In genomic region chr2:137937778-137938177, GRCh38 we compare ENCODE assay signal across 17 cellular contexts. TPM values are rescaled to one million over a fixed set of nuclear protein-coding genes. Genes with fewer than 3 reads are reported as not detected.
A peak's percentile ranks its signal among the peaks of the same experiment; 100 is the strongest.
DNase-seq lines count a peak whose midpoint lies in the region; ATAC-seq lines count a peak whose summit lies in the region.
"Had no signal": no experiment of that assay in that cellular context is flagged by ENCODE, and none has a peak within 500 bp of the region (broad histone marks: within the 10 kb centered on the region; RNA-seq: fewer than 3 reads in every experiment).

No MANE protein-coding gene starts in this region.

- peak overlapping the region; percentile 53; the same call in 1 of the 2 replicates for H3K27ac ChIP-seq in SJSA1
- no peak overlapping the region for H3K27ac ChIP-seq in neuronal stem cell (replicated peaks; ENCODE audit: low read length)
- H3K27ac ChIP-seq: BLaER1 treated with 17β-estradiol and CSF1 and Interleukin-3, amounts not matched to agents 10 nM and 100 nM had no signal

- H3K14ac ChIP-seq in neuronal stem cell (ENCODE audit: low read length): no peak overlapping the region

- H3K36me3 ChIP-seq in SJSA1 (no peaks in the 10 kb centered on the region), neuronal stem cell (replicated peaks in 1 of 2; ENCODE audit: control insufficient read depth in 2 of 2, insufficient read depth in 2 of 2, low read length in 2 of 2) (no peaks in the 10 kb centered on the region)
- H3K36me3 ChIP-seq: BLaER1 treated with 17β-estradiol and CSF1 and Interleukin-3, amounts not matched to agents 10 nM and 100 nM had no signal

- CTCF ChIA-PET in activated CD4-positive, alpha-beta memory T cell treated with anti-CD3 and anti-CD28 coated beads for 36 hours (lab: Charles Lee): no interaction called here

- no peaks in the 10 kb centered on the region for H3K9me3 Mint-ChIP-seq in activated CD4-positive, alpha-beta memory T cell treated with anti-CD3 and anti-CD28 coated beads for 36 hours
- H3K9me3 Mint-ChIP-seq: GM23338; T-helper 1 cell treated with Interleukin-12 subunit alpha and Interleukin-12 subunit beta and Interleukin-4 antibody, amounts not matched to agents 30 μg/mL and 1 μg/mL, for 36 hours had no signal

- H3K9ac ChIP-seq in neuronal stem cell (ENCODE audit: low read depth, low read length, poor library complexity): no peak overlapping the region
- H3K9ac ChIP-seq: BLaER1 treated with 17β-estradiol and CSF1 and Interleukin-3, amounts not matched to agents 10 nM and 100 nM had no signal

- H4K91ac ChIP-seq in neuronal stem cell (ENCODE audit: low read depth, low read length, poor library complexity): no peak overlapping the region

- no peak overlapping the region for H4K8ac ChIP-seq in neuronal stem cell (ENCODE audit: low read depth, low read length)

- no peak overlapping the region for H2BK120ac ChIP-seq in neuronal stem cell (ENCODE audit: low read depth, low read length)

- no peak overlapping the region for H3K4me2 ChIP-seq in neuronal stem cell (ENCODE audit: insufficient read depth, low read length, poor library complexity, severe bottlenecking)
- H3K4me2 ChIP-seq: BLaER1 treated with 17β-estradiol and CSF1 and Interleukin-3, amounts not matched to agents 10 nM and 100 nM; GM23338 had no signal

- H3K27me3 Mint-ChIP-seq in activated CD4-positive, alpha-beta memory T cell treated with anti-CD3 and anti-CD28 coated beads for 36 hours: no peaks in the 10 kb centered on the region

- no peaks in the 10 kb centered on the region for H3K4me1 Mint-ChIP-seq in activated CD4-positive, alpha-beta memory T cell treated with anti-CD3 and anti-CD28 coated beads for 36 hours (ENCODE audit: low read depth)
- H3K4me1 Mint-ChIP-seq: GM23338 had no signal

- POLR2A ChIA-PET in activated CD4-positive, alpha-beta memory T cell treated with anti-CD3 and anti-CD28 coated beads for 36 hours (lab: Charles Lee): no interaction called here

- H3K4me3 ChIP-seq in SJSA1 (no peak overlapping the region), neuronal stem cell (ENCODE audit: low read length in 2 of 2) (no peak overlapping the region)
- H3K4me3 ChIP-seq: BLaER1 treated with 17β-estradiol and CSF1 and Interleukin-3, amounts not matched to agents 10 nM and 100 nM; GM23338 had no signal

- peak overlapping the region; percentile 27 for H3K18ac ChIP-seq in neuronal stem cell (ENCODE audit: low read length)

- no peak overlapping the region for H3K4me3 Mint-ChIP-seq in activated CD4-positive, alpha-beta memory T cell treated with anti-CD3 and anti-CD28 coated beads for 36 hours
- H3K4me3 Mint-ChIP-seq: GM23338; T-helper 1 cell treated with Interleukin-12 subunit alpha and Interleukin-12 subunit beta and Interleukin-4 antibody, amounts not matched to agents 30 μg/mL and 1 μg/mL, for 36 hours had no signal

- ATAC-seq in GM21825 (IDR thresholded peaks at IDR 0.05; ENCODE audit: unreplicated experiment): no peak
- ATAC-seq: GM23338, Panc1, Right ventricle myocardium inferior had no signal

- no peak overlapping the region for H3K27ac Mint-ChIP-seq in activated CD4-positive, alpha-beta memory T cell treated with anti-CD3 and anti-CD28 coated beads for 36 hours
- H3K27ac Mint-ChIP-seq: T-helper 1 cell treated with Interleukin-12 subunit alpha and Interleukin-12 subunit beta and Interleukin-4 antibody, amounts not matched to agents 30 μg/mL and 1 μg/mL, for 36 hours had no signal

- H3K79me1 ChIP-seq in neuronal stem cell (ENCODE audit: low read depth, low read length): no peaks in the 10 kb centered on the region

- WGBS in neuronal stem cell (ENCODE audit: extremely low coverage in 2 of 2, insufficient read length in 2 of 2, insufficient replicate concordance in 1 of 2), 2 donors: no CpG with 5 or more reads among the region's 3 CpGs

- H3K4me1 ChIP-seq in SJSA1 (replicated peaks) (peaks cover 28% of the 10 kb centered on the region), neuronal stem cell (ENCODE audit: control insufficient read depth in 2 of 2, insufficient read depth in 1 of 2, low read depth in 1 of 2, low read length in 2 of 2) (peaks cover 0 to 3% of the 10 kb centered on the region in 2 donors)

- DNase-seq in COR-L47 (lab: John Stamatoyannopoulos, UW) (peak; percentile 5), ELF-1 (ENCODE audit: low read depth, low spot score) (peak; percentile 14), SJSA1 (ENCODE audit: low read depth in 1 of 2, low spot score in 2 of 2) (peak in 1 of 2 experiments; percentile 70), neuronal stem cell (ENCODE audit: low spot score) (no peak), DMS114 treated with DMSO at 0.1 percent for 48 hours (lab: John Stamatoyannopoulos, UW; ENCODE audit: unreplicated experiment) (no peak)
- DNase-seq in activated CD4-positive, alpha-beta memory T cell treated with anti-CD3 and anti-CD28 coated beads for 36 hours: no peak
- DNase-seq: DMS53, GDM1, Kasumi-1, NCI-H1930, NCI-H345 had no signal

- H3K4ac ChIP-seq in neuronal stem cell (ENCODE audit: low read length): no peak overlapping the region

- H3K27me3 ChIP-seq in SJSA1 (replicated peaks): no peaks in the 10 kb centered on the region
- H3K27me3 ChIP-seq in neuronal stem cell (ENCODE audit: control insufficient read depth in 3 of 3, insufficient read depth in 3 of 3, low read depth in 1 of 3, low read length in 3 of 3): no peaks in the 10 kb centered on the region
- H3K27me3 ChIP-seq: BLaER1 treated with 17β-estradiol and CSF1 and Interleukin-3, amounts not matched to agents 10 nM and 100 nM had no signal

- no peaks in the 10 kb centered on the region for H3K9me3 ChIP-seq in SJSA1 (replicated peaks)
- peaks cover 0 to 1% of the 10 kb centered on the region in 2 donors for H3K9me3 ChIP-seq in neuronal stem cell (replicated peaks in 1 of 2; ENCODE audit: control insufficient read depth in 2 of 2, insufficient read depth in 1 of 2, low read depth in 1 of 2, low read length in 2 of 2)

- no peak overlapping the region for H2BK5ac ChIP-seq in neuronal stem cell (ENCODE audit: low read length)

- no peaks in the 10 kb centered on the region for H3K36me3 Mint-ChIP-seq in activated CD4-positive, alpha-beta memory T cell treated with anti-CD3 and anti-CD28 coated beads for 36 hours

- no peak overlapping the region for H2BK15ac ChIP-seq in neuronal stem cell (ENCODE audit: low read length)

- no peak overlapping the region for H2AFZ ChIP-seq in neuronal stem cell (ENCODE audit: low read length)
- H2AFZ ChIP-seq: GM23338 had no signal

- intact Hi-C loops in activated CD4-positive, alpha-beta memory T cell treated with anti-CD3 and anti-CD28 coated beads for 36 hours (cut with micrococcal nuclease): no loop called here

- no peak overlapping the region for H3K23ac ChIP-seq in neuronal stem cell (ENCODE audit: low read depth, low read length, poor library complexity)

- no peak overlapping the region for H2AK5ac ChIP-seq in neuronal stem cell (ENCODE audit: low read depth, low read length)

- H2BK12ac ChIP-seq in neuronal stem cell (ENCODE audit: low read length): no peak overlapping the region

RNA-seq across cellular contexts. Expression of gene HNMT, which starts 26.5 kb away (rescaled TPM):
- total RNA-seq in SJSA1 (2014; rRNA removed; shearing (Covaris generic)): 47.6 and 65.8 TPM in 2 replicates
- 4.9 TPM for polyA plus RNA-seq in neuronal stem cell (2013, experiment 1 of 2)
- polyA plus RNA-seq in neuronal stem cell (2013, experiment 2 of 2): 4.1 TPM
- total RNA-seq in activated CD4-positive, alpha-beta memory T cell treated with anti-CD3 and anti-CD28 coated beads for 36 hours: not detected

Comparison
In these comparisons a context has a peak if more than half of its experiments do, and no peak if none do; other contexts are left out.
1. DNase-seq: peak in COR-L47 (single experiment) and ELF-1 (single experiment); none in neuronal stem cell (single experiment), activated CD4-positive, alpha-beta memory T cell treated with anti-CD3 and anti-CD28 coated beads for 36 hours (single experiment) and DMS114 treated with DMSO at 0.1 percent for 48 hours (single experiment).
2. RNA of gene HNMT, which starts 26.5 kb away (total RNA-seq): 47.6 to 65.8 TPM in SJSA1; not detected in activated CD4-positive, alpha-beta memory T cell treated with anti-CD3 and anti-CD28 coated beads for 36 hours; every median in the first group is over 10 times any median in the second.